1 cellular context compared by ENCODE assay signal in genomic region chr14:23951590-23952143, GRCh38.
A peak's percentile ranks its signal among the peaks of the same experiment; 100 is the strongest.
TF ChIP-seq lines count a peak whose summit lies in the region.

No MANE protein-coding gene starts in this region.

TF ChIP-seq in HepG2, 621 proteins besides CTCF, POLR2A, EP300 and RAD21 (continues in another document):
- TF ChIP-seq HOXA3 (CRISPR knock-in tag; IDR thresholded peaks at IDR 0.05) = peak; percentile 57; the same call in 1 of the 2 replicates
- TF ChIP-seq POLR2AphosphoS5 (IDR thresholded peaks at IDR 0.05; ENCODE audit: low read depth, low read length) = no peak; the same call in 1 of the 2 replicates
- TF ChIP-seq TFDP1 (CRISPR knock-in tag; IDR thresholded peaks at IDR 0.05; ENCODE audit: borderline replicate concordance) = no peak
- no peak; the same call in 1 of the 2 replicates for TF ChIP-seq SAP130 (CRISPR knock-in tag; IDR thresholded peaks at IDR 0.05; ENCODE audit: low read depth)
- TF ChIP-seq ZNF644 (CRISPR knock-in tag; IDR thresholded peaks at IDR 0.05; ENCODE audit: low read depth) = 0 out of 2 replicates have a peak, but pooled peaks have one; percentile 56
- 0 out of 2 replicates have a peak, but pooled peaks have one; percentile 22 for TF ChIP-seq TOPORS (CRISPR knock-in tag; IDR thresholded peaks at IDR 0.05)
- peak; percentile 74 for TF ChIP-seq ZNF687 (CRISPR knock-in tag; IDR thresholded peaks at IDR 0.05)
- TF ChIP-seq ISX (CRISPR knock-in tag; conservative IDR thresholded peaks at IDR 0.05) = no peak
- peak; percentile 56; the same call in 1 of the 2 replicates for TF ChIP-seq PRDM10 (CRISPR knock-in tag; IDR thresholded peaks at IDR 0.05; ENCODE audit: low read depth)
- TF ChIP-seq CBX5 (CRISPR knock-in tag; IDR thresholded peaks at IDR 0.05; ENCODE audit: borderline replicate concordance) = peak; percentile 65; the same call in 1 of the 2 replicates
- peak; percentile 47; the same call in 1 of the 2 replicates for TF ChIP-seq PITX1 (CRISPR knock-in tag; IDR thresholded peaks at IDR 0.05)
- peak; percentile 44; the same call in 1 of the 2 replicates for TF ChIP-seq REPIN1 (CRISPR knock-in tag; IDR thresholded peaks at IDR 0.05; ENCODE audit: borderline replicate concordance, low read depth)
- TF ChIP-seq RXRA (CRISPR knock-in tag; IDR thresholded peaks at IDR 0.05) = peak; percentile 22; the same call in 1 of the 2 replicates
- no peak; the same call in 1 of the 2 replicates for TF ChIP-seq ZNF589 (CRISPR knock-in tag; conservative IDR thresholded peaks at IDR 0.05)
- TF ChIP-seq THAP9 (CRISPR knock-in tag; IDR thresholded peaks at IDR 0.05; ENCODE audit: borderline replicate concordance) = 0 out of 2 replicates have a peak, but pooled peaks have one; percentile 35
- TF ChIP-seq ZFX (CRISPR knock-in tag; IDR thresholded peaks at IDR 0.05; ENCODE audit: low read depth) = no peak; the same call in 1 of the 2 replicates
- 0 out of 2 replicates have a peak, but pooled peaks have one; percentile 63 for TF ChIP-seq ZNF343 (CRISPR knock-in tag; IDR thresholded peaks at IDR 0.05)
- peak; percentile 44; the same call in 1 of the 2 replicates for TF ChIP-seq ZNF546 (CRISPR knock-in tag; conservative IDR thresholded peaks at IDR 0.05)
- TF ChIP-seq AKAP8 (CRISPR knock-in tag; IDR thresholded peaks at IDR 0.05) = 0 out of 2 replicates have a peak, but pooled peaks have one; percentile 6
- TF ChIP-seq SMAD9 (CRISPR knock-in tag; IDR thresholded peaks at IDR 0.05) = 0 out of 2 replicates have a peak, but pooled peaks have one; percentile 59
- TF ChIP-seq ZBTB46 (CRISPR knock-in tag; IDR thresholded peaks at IDR 0.05; ENCODE audit: borderline replicate concordance) = no peak
- peak; percentile 46; the same call in 1 of the 2 replicates for TF ChIP-seq THAP7 (CRISPR knock-in tag; IDR thresholded peaks at IDR 0.05)
- TF ChIP-seq PRPF4 (IDR thresholded peaks at IDR 0.05; ENCODE audit: low read depth, low read length, poor library complexity, severe bottlenecking) = peak; percentile 71
- no peak for TF ChIP-seq ZBTB37 (CRISPR knock-in tag; IDR thresholded peaks at IDR 0.05)
- no peak for TF ChIP-seq ZNF639 (CRISPR knock-in tag; conservative IDR thresholded peaks at IDR 0.05)
- peak; percentile 56; the same call in 1 of the 2 replicates for TF ChIP-seq KDM4B (CRISPR knock-in tag; IDR thresholded peaks at IDR 0.05)
- TF ChIP-seq ZNF460 (CRISPR knock-in tag; IDR thresholded peaks at IDR 0.05; ENCODE audit: borderline replicate concordance) = peak; percentile 27; the same call in 1 of the 2 replicates
- TF ChIP-seq ZSCAN20 (CRISPR knock-in tag; IDR thresholded peaks at IDR 0.05; ENCODE audit: borderline replicate concordance) = no peak; the same call in 1 of the 2 replicates
- TF ChIP-seq UBTF (CRISPR knock-in tag; IDR thresholded peaks at IDR 0.05) = no peak; the same call in 1 of the 2 replicates
- peak; percentile 63; the same call in 1 of the 2 replicates for TF ChIP-seq MTA1 (CRISPR knock-in tag; IDR thresholded peaks at IDR 0.05; ENCODE audit: borderline replicate concordance)
- TF ChIP-seq ZNF331 (CRISPR knock-in tag; IDR thresholded peaks at IDR 0.05) = peak; percentile 55
- no peak for TF ChIP-seq ZMAT5 (CRISPR knock-in tag; IDR thresholded peaks at IDR 0.05; ENCODE audit: borderline replicate concordance, low read depth)
- TF ChIP-seq SP4 (CRISPR knock-in tag; IDR thresholded peaks at IDR 0.05) = peak; percentile 58; the same call in 1 of the 2 replicates
- no peak for TF ChIP-seq ZNF776 (CRISPR knock-in tag; IDR thresholded peaks at IDR 0.05)
- TF ChIP-seq ZNF547 (CRISPR knock-in tag; IDR thresholded peaks at IDR 0.05) = peak; percentile 58; the same call in 1 of the 2 replicates
